ENCODE assay signal across 2 cellular contexts in genomic region chr21:16983425-16983824, GRCh38.
TF ChIP-seq lines count a peak whose summit lies in the region.

No MANE protein-coding gene starts in this region.

TF ChIP-seq in liver, 16 proteins besides CTCF, POLR2A, EP300 and RAD21 (continued from another document):
- no peak for TF ChIP-seq ZBTB33 (IDR thresholded peaks at IDR 0.05)
- no peak for TF ChIP-seq HNF4G (IDR thresholded peaks at IDR 0.05)
- no peak for TF ChIP-seq EGR1 (IDR thresholded peaks at IDR 0.05; ENCODE audit: low read depth in 2 of 2)
- peak; percentile 97 for TF ChIP-seq FOXA2 (IDR thresholded peaks at IDR 0.05)
- peak in 1 of 2 donors; percentile 51 for TF ChIP-seq HNF4A (conservative IDR thresholded peaks at IDR 0.05)
- TF ChIP-seq FOXA1 (IDR thresholded peaks at IDR 0.05) = peak; percentile 94
- no peak for TF ChIP-seq JUND (IDR thresholded peaks at IDR 0.05)
- TF ChIP-seq MAX (IDR thresholded peaks at IDR 0.05) = peak; percentile 63
- TF ChIP-seq GABPA (IDR thresholded peaks at IDR 0.05 in 1 of 2, conservative IDR thresholded peaks at IDR 0.05 in 1 of 2) = no peak
- peak in 1 of 2 donors; percentile 29 for TF ChIP-seq RXRA (IDR thresholded peaks at IDR 0.05)

TF ChIP-seq in HepG2, 621 proteins besides CTCF, POLR2A, EP300 and RAD21 (continued from another document):
- no peak for TF ChIP-seq KIAA2018 (CRISPR knock-in tag; IDR thresholded peaks at IDR 0.05; ENCODE audit: borderline replicate concordance)
